ENCODE assay signal across 8 cellular contexts in the genomic region with DNA sequence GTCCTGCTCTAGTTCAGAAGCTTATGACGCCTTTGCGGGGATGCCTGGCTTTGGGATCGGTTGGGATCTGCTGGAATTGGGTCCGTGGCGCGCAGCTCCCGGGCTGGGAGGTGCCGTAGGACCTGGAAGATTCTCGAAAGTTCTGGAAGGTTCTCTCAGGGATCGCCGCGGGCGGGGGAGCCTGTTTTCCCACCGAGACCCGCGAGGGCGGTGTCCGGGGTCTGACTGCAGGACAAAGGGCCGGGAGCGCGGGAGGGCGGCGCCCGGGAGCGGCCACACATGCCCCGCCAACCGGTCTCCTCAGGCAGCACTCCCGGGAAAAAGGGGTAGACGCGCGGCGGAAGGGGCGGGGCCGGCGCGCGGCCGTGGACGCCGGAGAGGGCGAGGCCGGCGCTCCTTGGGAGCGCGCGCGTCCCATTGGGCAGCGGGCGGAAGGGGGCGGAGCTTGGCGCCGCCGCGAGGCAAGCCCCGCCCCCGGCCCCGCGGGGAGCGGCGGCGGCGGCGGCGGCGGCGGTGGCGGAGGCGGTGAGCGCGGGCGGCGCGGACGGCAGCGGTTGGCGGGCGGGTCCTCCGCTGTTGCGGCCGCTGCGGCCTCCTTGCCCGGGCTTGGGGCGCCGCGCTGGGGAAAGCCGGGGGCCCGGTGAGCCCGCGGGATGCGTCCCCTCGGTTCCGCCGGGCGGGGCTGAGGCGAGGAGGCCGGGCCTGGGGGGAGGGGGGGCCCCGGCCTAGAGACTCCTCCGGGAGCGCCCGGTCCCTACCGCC. TPM values are rescaled to one million over a fixed set of nuclear protein-coding genes. Genes with fewer than 3 reads are reported as not detected.
DNase-seq lines count a peak whose midpoint lies in the region; ATAC-seq and TF ChIP-seq lines count a peak whose summit lies in the region.

No MANE protein-coding gene starts in this region.

- peaks cover 16% of the 10 kb centered on the region for H3K4me1 Mint-ChIP-seq in activated CD4-positive, alpha-beta memory T cell treated with anti-CD3 and anti-CD28 coated beads for 36 hours (ENCODE audit: low read depth)

- H3K4me3 ChIP-seq in duodenal mucosa (ENCODE audit: low read depth in 1 of 2, low read length in 2 of 2) = peak overlapping the region; percentile 77 to 80
- peak overlapping the region; percentile 84 for H3K4me3 ChIP-seq in lower lobe of right lung

- peak overlapping the region; percentile 76 to 90 for H3K9ac ChIP-seq in duodenal mucosa (ENCODE audit: low read depth in 1 of 2, low read length in 2 of 2)

- peak; percentile 85 for ATAC-seq in GM19351 (IDR thresholded peaks at IDR 0.05; ENCODE audit: unreplicated experiment)
- peak; percentile 83 for ATAC-seq in HG03520 (IDR thresholded peaks at IDR 0.05; ENCODE audit: unreplicated experiment)
- ATAC-seq in lower lobe of right lung = peak; percentile 99

- no peaks in the 10 kb centered on the region for H3K27me3 Mint-ChIP-seq in activated CD4-positive, alpha-beta memory T cell treated with anti-CD3 and anti-CD28 coated beads for 36 hours

- H3K4me3 Mint-ChIP-seq in activated CD4-positive, alpha-beta memory T cell treated with anti-CD3 and anti-CD28 coated beads for 36 hours = peak overlapping the region; percentile 90

- peak overlapping the region; percentile 85 for H3K27ac Mint-ChIP-seq in activated CD4-positive, alpha-beta memory T cell treated with anti-CD3 and anti-CD28 coated beads for 36 hours

- peak; percentile 29 to 93 (median 83) for DNase-seq in C1 segment of cervical spinal cord (lab: John Stamatoyannopoulos, UW)
- peak; percentile 95 for DNase-seq in NCI-H69 (lab: John Stamatoyannopoulos, UW)
- DNase-seq in activated CD4-positive, alpha-beta memory T cell treated with anti-CD3 and anti-CD28 coated beads for 36 hours = peak; percentile 88
- DNase-seq in lower lobe of right lung = peak; percentile 91
- DNase-seq in stimulated activated CD4-positive, alpha-beta T cell treated with anti-CD3 and anti-CD28 coated beads, TNF-alpha, amount 100 ng/mL, for 1 hour (ENCODE audit: low read depth in 3 of 3, low spot score in 1 of 3) = peak; percentile 53 to 75 (median 65)

- CTCF ChIA-PET in activated CD4-positive, alpha-beta memory T cell treated with anti-CD3 and anti-CD28 coated beads for 36 hours (lab: Charles Lee) = interaction anchor here (1.4 kb wide), 1 partner anchor 75 kb away, joined by 5 read pairs; no protein-coding TSS in a partner anchor

- no peak for TF ChIP-seq CTCF in lower lobe of right lung (IDR thresholded peaks at IDR 0.05)

- H3K36me3 ChIP-seq in duodenal mucosa (ENCODE audit: control insufficient read depth in 1 of 2, insufficient read depth in 2 of 2, low read length in 2 of 2) = peaks cover 14 to 22% of the 10 kb centered on the region in 2 donors
- peaks cover 31% of the 10 kb centered on the region for H3K36me3 ChIP-seq in lower lobe of right lung

- POLR2A ChIA-PET in activated CD4-positive, alpha-beta memory T cell treated with anti-CD3 and anti-CD28 coated beads for 36 hours (lab: Charles Lee) = interaction anchor here (0.6 to 1.3 kb wide), 2 partner anchors 28 to 1909 kb away, joined by 4 to 5 read pairs; partner anchors contain the start of gene NDUFS7

- no peaks in the 10 kb centered on the region for H3K27me3 ChIP-seq in duodenal mucosa (ENCODE audit: control insufficient read depth in 1 of 2, insufficient read depth in 2 of 2, low read length in 2 of 2)
- peaks cover under 1% of the 10 kb centered on the region for H3K27me3 ChIP-seq in lower lobe of right lung (ENCODE audit: low read depth)

- H3K27ac ChIP-seq in duodenal mucosa (ENCODE audit: low read depth, low read length) = peak overlapping the region; percentile 92
- peak overlapping the region; percentile 93 for H3K27ac ChIP-seq in lower lobe of right lung

- H3K36me3 Mint-ChIP-seq in activated CD4-positive, alpha-beta memory T cell treated with anti-CD3 and anti-CD28 coated beads for 36 hours = peaks cover 29% of the 10 kb centered on the region

- intact Hi-C loops in activated CD4-positive, alpha-beta memory T cell treated with anti-CD3 and anti-CD28 coated beads for 36 hours (cut with micrococcal nuclease) = loop anchor here (1.0 kb wide), 1 partner anchor 29 kb away; the partner anchor contains the start of gene NDUFS7
- intact Hi-C loops in lower lobe of right lung (cut with DNase I) = no loop called here

- H3K9me3 Mint-ChIP-seq in activated CD4-positive, alpha-beta memory T cell treated with anti-CD3 and anti-CD28 coated beads for 36 hours = no peaks in the 10 kb centered on the region

- H3K4me1 ChIP-seq in duodenal mucosa (ENCODE audit: control insufficient read depth in 1 of 2, insufficient read depth in 2 of 2, low read length in 2 of 2) (peaks cover 10 to 16% of the 10 kb centered on the region in 2 donors), lower lobe of right lung (peaks cover 20% of the 10 kb centered on the region)

- no peaks in the 10 kb centered on the region for H3K9me3 ChIP-seq in duodenal mucosa (ENCODE audit: control insufficient read depth in 1 of 2, low read length in 2 of 2)
- no peaks in the 10 kb centered on the region for H3K9me3 ChIP-seq in lower lobe of right lung

RNA-seq across cellular contexts. Expression of gene NDUFS7, which starts 29.0 kb away (rescaled TPM):
- 100 to 1,000 TPM; 117 to 119 TPM for total RNA-seq in activated CD4-positive, alpha-beta memory T cell treated with anti-CD3 and anti-CD28 coated beads for 36 hours
- 76.7 TPM for total RNA-seq in lower lobe of right lung

RNA-seq across cellular contexts. Expression of gene GAMT, which starts 46.7 kb away (rescaled TPM):
- 10 to 100 TPM; 21.0 to 21.1 TPM for total RNA-seq in activated CD4-positive, alpha-beta memory T cell treated with anti-CD3 and anti-CD28 coated beads for 36 hours
- 7.8 TPM for total RNA-seq in lower lobe of right lung

RNA-seq across cellular contexts. Expression of gene DAZAP1, which starts 52.7 kb away (rescaled TPM):
- total RNA-seq in activated CD4-positive, alpha-beta memory T cell treated with anti-CD3 and anti-CD28 coated beads for 36 hours = 100 to 1,000 TPM; 226 to 242 TPM
- total RNA-seq in lower lobe of right lung = 89.4 TPM

Comparison
In these comparisons a context has a peak if more than half of its experiments do, and no peak if none do; other contexts are left out.
1. Peak in every context shown above with its lines: DNase-seq, ATAC-seq, H3K4me3 ChIP-seq and H3K27ac ChIP-seq.